ENCODE assay signal across 1 cellular context in the genomic region with DNA sequence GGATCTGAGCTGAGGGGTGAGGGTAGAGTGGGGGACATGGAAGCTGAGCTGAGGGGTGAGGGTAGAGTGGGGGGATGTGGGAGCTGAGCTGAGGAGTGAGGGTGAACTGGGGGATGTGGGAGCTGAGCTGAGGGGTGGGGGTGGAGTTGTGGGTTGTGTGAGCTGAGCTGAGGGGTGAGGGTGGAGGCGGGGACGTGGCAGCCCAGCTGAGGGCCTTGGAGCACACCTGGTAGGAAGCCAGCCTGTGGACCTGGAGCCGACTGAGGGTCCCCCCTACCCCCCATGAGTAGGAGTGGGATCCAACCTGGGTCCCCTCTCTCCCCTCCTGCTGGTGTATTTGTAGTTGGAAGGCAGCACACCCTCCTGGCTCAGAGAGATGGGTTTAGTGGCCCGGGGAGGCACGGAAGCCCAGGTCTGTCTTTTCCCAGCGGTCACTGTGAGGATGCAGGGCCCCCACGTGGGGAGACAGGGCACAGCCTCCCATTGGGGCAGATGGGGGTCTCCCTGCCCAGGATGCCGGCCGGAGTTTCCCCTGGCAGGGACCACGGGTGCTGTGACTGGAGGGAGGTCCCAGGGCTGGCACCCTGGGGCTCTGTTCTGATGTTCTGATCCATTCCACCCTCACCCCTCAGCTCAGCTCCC.
TF ChIP-seq lines count a peak whose summit lies in the region.

No MANE protein-coding gene starts in this region.

TF ChIP-seq in K562, 482 proteins besides CTCF, POLR2A, EP300 and RAD21:
- TF ChIP-seq ARHGAP35 (IDR thresholded peaks at IDR 0.05; ENCODE audit: partially characterized antibody) = no peak
- peak; percentile 66; the same call in 1 of the 2 replicates for TF ChIP-seq ZBTB7A (IDR thresholded peaks at IDR 0.05; ENCODE audit: borderline replicate concordance, control insufficient read depth, low read depth, low read length)
TF ChIP-seq in K562: peak in this region for 1.
